8 cellular contexts compared by ENCODE assay signal in the genomic region with DNA sequence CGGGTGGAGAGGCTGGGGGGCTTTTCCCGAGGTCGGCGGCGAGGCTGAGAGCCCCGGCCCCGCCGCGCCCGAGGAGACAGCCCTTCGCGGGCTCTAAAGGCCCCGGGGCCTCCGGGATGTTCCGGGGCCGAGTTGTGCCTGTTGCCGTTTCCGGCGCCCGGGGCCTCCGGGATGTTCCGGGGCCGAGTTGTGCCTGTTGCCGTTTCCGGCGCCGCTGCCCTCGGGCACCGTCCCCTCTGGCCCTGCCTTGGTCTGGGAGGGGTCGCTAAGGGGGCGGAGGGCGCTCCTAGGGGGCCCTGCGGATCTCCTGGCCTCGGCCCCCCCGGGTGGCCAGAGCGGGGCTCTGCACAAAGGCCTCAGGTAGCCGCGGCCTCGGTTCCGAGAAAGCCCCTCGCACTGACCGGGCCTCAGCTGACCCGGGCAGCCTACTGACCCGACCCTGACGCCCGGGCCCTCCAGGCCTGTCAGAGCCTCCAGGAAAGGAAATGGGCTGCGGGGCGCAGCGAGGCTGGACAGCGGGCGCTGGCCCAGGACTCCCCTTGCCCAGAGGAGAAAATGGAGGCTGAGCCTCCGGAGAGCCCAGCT. TPM values are rescaled to one million over a fixed set of nuclear protein-coding genes. Genes with fewer than 3 reads are reported as not detected.
A peak's percentile ranks its signal among the peaks of the same experiment; 100 is the strongest.
DNase-seq lines count a peak whose midpoint lies in the region; FAIRE-seq and TF ChIP-seq lines count a peak whose summit lies in the region.

No MANE protein-coding gene starts in this region.

- no peaks in the 10 kb centered on the region for H3K36me3 Mint-ChIP-seq in CD4-positive, alpha-beta memory T cell

- H3K9ac ChIP-seq in HUES48 (ENCODE audit: low read depth, low read length) (no peak overlapping the region), endocrine pancreas (ENCODE audit: control insufficient read depth, insufficient read depth, low read length) (peak overlapping the region; percentile 55)

- no peaks in the 10 kb centered on the region for H3K9me3 ChIP-seq in CD4-positive, alpha-beta memory T cell (ENCODE audit: control insufficient read depth in 1 of 2, low read length in 2 of 2)
- H3K9me3 ChIP-seq in HUES48 (ENCODE audit: control insufficient read depth, insufficient read depth, low read length) = no peaks in the 10 kb centered on the region
- H3K9me3 ChIP-seq in endocrine pancreas (ENCODE audit: control insufficient read depth, low read length) = no peaks in the 10 kb centered on the region
- no peaks in the 10 kb centered on the region for H3K9me3 ChIP-seq in neuron (ENCODE audit: low read length)

- FAIRE-seq in GM12891 (lab: Jason Lieb, UNC) = no peak

- H3K27ac ChIP-seq in CD4-positive, alpha-beta memory T cell (ENCODE audit: low read depth, low read length) = peak overlapping the region; percentile 38
- no peak overlapping the region for H3K27ac ChIP-seq in HUES48 (ENCODE audit: low read depth, low read length)

- no peak overlapping the region for H3K27ac Mint-ChIP-seq in CD4-positive, alpha-beta memory T cell

- no peak for TF ChIP-seq POLR2A in GM12891 (IDR thresholded peaks at IDR 0.05; ENCODE audit: low read depth, low read length)

- H3K9me3 Mint-ChIP-seq in CD4-positive, alpha-beta memory T cell = no peaks in the 10 kb centered on the region

- CTCF ChIA-PET in CD4-positive, alpha-beta memory T cell (lab: Charles Lee; ENCODE audit: partially characterized antibody) = interaction anchor here (0.7 to 1.1 kb wide), 2 partner anchors 20 to 196 kb away, joined by 3 read pairs; no protein-coding TSS in a partner anchor

- peaks cover 0 to 6% of the 10 kb centered on the region in 2 donors for H3K27me3 Mint-ChIP-seq in CD4-positive, alpha-beta memory T cell

- no peaks in the 10 kb centered on the region for H3K36me3 ChIP-seq in CD4-positive, alpha-beta memory T cell (ENCODE audit: insufficient read depth, low read length)
- H3K36me3 ChIP-seq in HUES48 (ENCODE audit: control insufficient read depth, insufficient read depth, low read length) (no peaks in the 10 kb centered on the region), endocrine pancreas (ENCODE audit: control insufficient read depth, insufficient read depth, low read length) (no peaks in the 10 kb centered on the region), neuron (ENCODE audit: insufficient read depth, low read length) (no peaks in the 10 kb centered on the region)

- peaks cover 5% of the 10 kb centered on the region for H3K27me3 ChIP-seq in CD4-positive, alpha-beta memory T cell (ENCODE audit: insufficient read depth, low read length)
- H3K27me3 ChIP-seq in HUES48 (ENCODE audit: control insufficient read depth, insufficient read depth, low read length) (peaks cover 22% of the 10 kb centered on the region), endocrine pancreas (ENCODE audit: control insufficient read depth, insufficient read depth, low read length) (no peaks in the 10 kb centered on the region), neuron (ENCODE audit: insufficient read depth, low read length) (peaks cover 5% of the 10 kb centered on the region)

- peak overlapping the region in 1 of 2 donors; percentile 51 for H3K4me3 ChIP-seq in CD4-positive, alpha-beta memory T cell (ENCODE audit: low read length in 2 of 2)
- peak overlapping the region; percentile 52; the same call in 1 of the 2 replicates for H3K4me3 ChIP-seq in HUES48 (ENCODE audit: low read depth, low read length)
- H3K4me3 ChIP-seq in endocrine pancreas (ENCODE audit: control insufficient read depth, insufficient read depth, low read length) = no peak overlapping the region
- H3K4me3 ChIP-seq in neuron (ENCODE audit: low read length) = peak overlapping the region; percentile 36

- peak in 2 of 5 donors; percentile 27 to 35 for DNase-seq in CD4-positive, alpha-beta memory T cell
- DNase-seq in GM12891 (ENCODE audit: insufficient read length, low spot score) (no peak), dedifferentiated amniotic fluid mesenchymal stem cell (ENCODE audit: extremely low spot score) (no peak), NCI-H1694 treated with DMSO at 0.1 percent for 48 hours (lab: John Stamatoyannopoulos, UW) (no peak), NOMO-1 treated with dmso at 0.1 percent for 144 hours (lab: John Stamatoyannopoulos, UW; ENCODE audit: unreplicated experiment) (no peak)

- POLR2A ChIA-PET in CD4-positive, alpha-beta memory T cell (lab: Charles Lee; ENCODE audit: partially characterized antibody) = interaction anchor here (0.9 to 3.0 kb wide), 4 partner anchors 9 to 24 kb away, joined by 3 to 29 read pairs (median 4); a partner anchor contains a TSS

- H3K4me3 Mint-ChIP-seq in CD4-positive, alpha-beta memory T cell = peak overlapping the region in 1 of 8 donors; percentile 59

- H3K4me1 ChIP-seq in CD4-positive, alpha-beta memory T cell (ENCODE audit: insufficient read depth, low read length) = peaks cover 23% of the 10 kb centered on the region
- H3K4me1 ChIP-seq in HUES48 (ENCODE audit: control insufficient read depth, insufficient read depth, low read length) (peaks cover 20% of the 10 kb centered on the region), endocrine pancreas (ENCODE audit: control insufficient read depth, insufficient read depth, low read length) (no peaks in the 10 kb centered on the region), neuron (ENCODE audit: insufficient read depth, low read length) (peaks cover 48% of the 10 kb centered on the region)

- H2AFZ ChIP-seq in neuron (ENCODE audit: low read depth, low read length) = no peak overlapping the region

- H3K4me1 Mint-ChIP-seq in CD4-positive, alpha-beta memory T cell = peaks cover 0 to 6% (median 2%) of the 10 kb centered on the region in 4 donors

- intact Hi-C loops in CD4-positive, alpha-beta memory T cell (cut with micrococcal nuclease) = loop anchor here (2.0 to 10.0 kb wide), 2 partner anchors 24 to 94 kb away; a partner anchor contains a TSS

TF ChIP-seq in GM12891, 5 proteins besides CTCF, POLR2A, EP300 and RAD21:
- TF ChIP-seq POLR2AphosphoS5 (IDR thresholded peaks at IDR 0.05; ENCODE audit: low read depth, low read length) = no peak
- TF ChIP-seq SPI1 (IDR thresholded peaks at IDR 0.05; ENCODE audit: low read depth, low read length) = no peak
- TF ChIP-seq POU2F2 (IDR thresholded peaks at IDR 0.05; ENCODE audit: low read depth, low read length) = no peak
- TF ChIP-seq PAX5 (IDR thresholded peaks at IDR 0.05; ENCODE audit: insufficient read depth, low read length, severe bottlenecking) = no peak
- TF ChIP-seq TAF1 (IDR thresholded peaks at IDR 0.05; ENCODE audit: low read depth, low read length) = no peak

RNA-seq across cellular contexts. Expression of a gene that starts 24.2 kb away (rescaled TPM):
- total RNA-seq in CD4-positive, alpha-beta memory T cell = 1,000 to 10,000 TPM; 1,031 to 1,038 TPM
- polyA plus RNA-seq in CD4-positive, alpha-beta memory T cell = 1,000 to 10,000 TPM; 1,338 to 1,651 TPM
- 3,652 TPM for polyA plus RNA-seq in GM12891 (2012; ENCODE audit: low read depth, missing spikeins)

RNA-seq across cellular contexts. Expression of a gene that starts 39.8 kb away (rescaled TPM):
- 1 to 10 TPM in 1 of 2 experiments, under 1 TPM in 1; 0.75 to 1.0 TPM for total RNA-seq in CD4-positive, alpha-beta memory T cell
- polyA plus RNA-seq in CD4-positive, alpha-beta memory T cell = under 1 TPM in 1 of 2 donors, not detected in 1; 0.20 TPM
- polyA plus RNA-seq in GM12891 (2012; ENCODE audit: low read depth, missing spikeins) = 1.5 TPM
